Comparison of ENCODE assay signal across 18 cellular contexts in the genomic region with DNA sequence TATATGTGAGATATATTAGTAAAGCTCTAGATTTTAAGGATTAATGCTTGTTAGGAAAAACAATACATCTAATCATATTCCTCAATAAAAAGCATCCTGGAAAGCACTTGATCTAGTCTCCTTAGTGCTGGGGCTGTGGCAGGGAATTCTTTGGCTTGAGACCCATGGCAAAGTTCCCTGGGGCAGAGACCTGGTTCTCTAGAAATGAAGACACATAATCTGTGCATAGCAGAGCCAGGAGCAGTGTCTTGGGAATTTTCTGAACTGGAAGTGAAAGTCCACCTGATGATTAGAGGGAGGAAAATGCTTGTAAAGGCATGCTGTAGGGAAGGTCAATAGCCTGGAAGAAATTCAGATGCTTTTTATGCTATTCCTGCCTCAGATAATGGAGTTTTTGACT.
"Had no signal": no experiment of that assay in that cellular context is flagged by ENCODE, and none has a peak within 500 bp of the region (broad histone marks: within the 10 kb centered on the region; RNA-seq: fewer than 3 reads in every experiment).

No MANE protein-coding gene starts in this region.

- H3K27me3 ChIP-seq: esophagus squamous epithelium, gastroesophageal sphincter, neural progenitor cell, ovary, right atrium auricular region had no signal

- ATAC-seq: gastroesophageal sphincter; lower lobe of right lung; natural killer cell treated with Interleukin-12 subunit alpha and Interleukin-12 subunit beta and Interleukin-15 and Interleukin-18, amount 100 ng/mL, for 72 hours had no signal

- H3K9me3 ChIP-seq: esophagus squamous epithelium, lower lobe of right lung, ovary had no signal

- H3K27me3 Mint-ChIP-seq: dendritic cell treated with granulocyte-macrophage colony-stimulating factor and Interleukin-4, amounts not matched to agents 40 ng/mL and 50 ng/mL, for 4 days; memory B cell; natural killer cell treated with Interleukin-12 subunit alpha and Interleukin-12 subunit beta and Interleukin-15 and Interleukin-18, amount 100 ng/mL, for 72 hours had no signal

- H3K27ac ChIP-seq: esophagus squamous epithelium, left ventricle myocardium inferior, lower lobe of right lung, neural progenitor cell, ovary, right atrium auricular region had no signal

- H2AFZ ChIP-seq: neural progenitor cell had no signal

- H3K4me3 Mint-ChIP-seq: dendritic cell treated with granulocyte-macrophage colony-stimulating factor and Interleukin-4, amounts not matched to agents 40 ng/mL and 50 ng/mL, for 4 days; immature natural killer cell; memory B cell; natural killer cell treated with Interleukin-12 subunit alpha and Interleukin-12 subunit beta and Interleukin-15 and Interleukin-18, amount 100 ng/mL, for 72 hours; neural progenitor cell had no signal

- H3K36me3 Mint-ChIP-seq: immature natural killer cell; natural killer cell treated with Interleukin-12 subunit alpha and Interleukin-12 subunit beta and Interleukin-15 and Interleukin-18, amount 100 ng/mL, for 72 hours had no signal

- H3K4me2 ChIP-seq: neural progenitor cell had no signal

- H3K4me1 Mint-ChIP-seq: immature natural killer cell, neural progenitor cell had no signal

- H3K9ac ChIP-seq: neural progenitor cell had no signal

- DNase-seq: esophagus squamous epithelium; glutamatergic neuron; immature natural killer cell; left ventricle myocardium inferior; lower lobe of right lung; midbrain; nucleus accumbens; small intestine; stimulated activated CD4-positive, alpha-beta T cell treated with anti-CD3 and anti-CD28 coated beads, Interleukin-12 subunit alpha, Interleukin-12 subunit beta, amount 100 ng/mL, for 4 hours; stimulated activated naive CD4-positive, alpha-beta T cell treated with Interleukin-2 at 50 U/mL for 16 hours; trophoblast cell had no signal

- H3K36me3 ChIP-seq: esophagus squamous epithelium, gastroesophageal sphincter, left ventricle myocardium inferior, lower lobe of right lung, neural progenitor cell, ovary, right atrium auricular region had no signal

- H3K4me1 ChIP-seq: esophagus squamous epithelium, lower lobe of right lung had no signal

- H3K27ac Mint-ChIP-seq: dendritic cell treated with granulocyte-macrophage colony-stimulating factor and Interleukin-4, amounts not matched to agents 40 ng/mL and 50 ng/mL, for 4 days; immature natural killer cell; natural killer cell treated with Interleukin-12 subunit alpha and Interleukin-12 subunit beta and Interleukin-15 and Interleukin-18, amount 100 ng/mL, for 72 hours; neural progenitor cell had no signal

- H3K4me3 ChIP-seq: esophagus squamous epithelium, gastroesophageal sphincter, left ventricle myocardium inferior, lower lobe of right lung, neural progenitor cell, ovary, right atrium auricular region had no signal
